9 cellular contexts compared by ENCODE assay signal in genomic region chr19:47158367-47158791, GRCh38. TPM values are rescaled to one million over a fixed set of nuclear protein-coding genes. Genes with fewer than 3 reads are reported as not detected.
DNase-seq lines count a peak whose midpoint lies in the region; ATAC-seq and TF ChIP-seq lines count a peak whose summit lies in the region.
"Had no signal": no experiment of that assay in that cellular context is flagged by ENCODE, and none has a peak within 500 bp of the region (broad histone marks: within the 10 kb centered on the region; RNA-seq: fewer than 3 reads in every experiment).

No MANE protein-coding gene starts in this region.

- peaks cover 34 to 47% of the 10 kb centered on the region in 2 donors for H3K4me1 Mint-ChIP-seq in natural killer cell

- peak overlapping the region; percentile 76 for H3K4me3 Mint-ChIP-seq in natural killer cell

- CTCF ChIA-PET in A673 (lab: Charles Lee) (interaction anchor here (0.5 kb wide), 1 partner anchor 353 kb away, joined by 3 read pairs; no protein-coding TSS in a partner anchor), PC-9 (lab: Charles Lee) (interaction anchor here (0.5 to 1.7 kb wide), 4 partner anchors 10 to 459 kb away, joined by 3 to 6 read pairs (median 4); no protein-coding TSS in a partner anchor)

- peaks cover 6% of the 10 kb centered on the region; the same call in 1 of the 2 replicates for H4K20me1 ChIP-seq in PC-9 (ENCODE audit: insufficient read depth)

- no peak for ATAC-seq in natural killer cell
- ATAC-seq in HG03280 (IDR thresholded peaks at IDR 0.05; ENCODE audit: unreplicated experiment), result no peak
- ATAC-seq in HG02678 (IDR thresholded peaks at IDR 0.05; ENCODE audit: unreplicated experiment), result no peak

- H3K36me3 ChIP-seq in A673 (ENCODE audit: insufficient read depth, low read length, poor library complexity, severe bottlenecking), result peaks cover 86% of the 10 kb centered on the region
- H3K36me3 ChIP-seq in PC-9 (ENCODE audit: low read depth), result peaks cover 38% of the 10 kb centered on the region
- H3K36me3 ChIP-seq in effector memory CD4-positive, alpha-beta T cell (ENCODE audit: control insufficient read depth, insufficient read depth, low read length), result peaks cover 4% of the 10 kb centered on the region

- peaks cover 6% of the 10 kb centered on the region for H3K4me1 ChIP-seq in A673 (ENCODE audit: insufficient read depth, low read length, poor library complexity, severe bottlenecking)
- H3K4me1 ChIP-seq in PC-9 (replicated peaks; ENCODE audit: insufficient read depth), result peaks cover 48% of the 10 kb centered on the region
- peaks cover 52% of the 10 kb centered on the region for H3K4me1 ChIP-seq in effector memory CD4-positive, alpha-beta T cell (ENCODE audit: control insufficient read depth, insufficient read depth, low read length, poor library complexity, severe bottlenecking)

- peak overlapping the region; percentile 89 to 93 for H3K27ac Mint-ChIP-seq in natural killer cell

- no peaks in the 10 kb centered on the region for H3K9me2 ChIP-seq in PC-9 (ENCODE audit: insufficient read depth)

- H2AFZ ChIP-seq in PC-9, result no peak overlapping the region

- DNase-seq in A673 (ENCODE audit: low spot score) (no peak), PC-9 (peak in 1 of 2 experiments; percentile 26), natural killer cell (no peak), 8988T (no peak), C1 segment of cervical spinal cord (lab: John Stamatoyannopoulos, UW) (no peak)
- DNase-seq in effector memory CD4-positive, alpha-beta T cell, result no peak
- DNase-seq: occipital lobe had no signal

- TF ChIP-seq CTCF in A673 (conservative IDR thresholded peaks at IDR 0.05; ENCODE audit: low read depth, low read length) (no peak), PC-9 (conservative IDR thresholded peaks at IDR 0.05) (no peak), natural killer cell (IDR thresholded peaks at IDR 0.05) (no peak)

- H3K9me3 ChIP-seq in A673 (ENCODE audit: low read depth, low read length, poor library complexity, severe bottlenecking) (no peaks in the 10 kb centered on the region), PC-9 (ENCODE audit: insufficient read depth, low read depth) (no peaks in the 10 kb centered on the region)
- H3K9me3 ChIP-seq in effector memory CD4-positive, alpha-beta T cell (ENCODE audit: control insufficient read depth, low read length), result no peaks in the 10 kb centered on the region

- BruUV-seq in A673 (replicated peaks; lab: Mats Ljungman, UMichigan) (no TSS peak), PC-9 (replicated peaks; lab: Mats Ljungman, UMichigan) (no TSS peak)

- H3K27me3 Mint-ChIP-seq in natural killer cell (ENCODE audit: low read depth in 2 of 2), result no peaks in the 10 kb centered on the region

- intact Hi-C loops in A673 (cut with micrococcal nuclease; ENCODE audit: unreplicated experiment) (loop anchor here (10.0 kb wide), 1 partner anchor 86 kb away; no protein-coding TSS in a partner anchor), PC-9 (cut with micrococcal nuclease; ENCODE audit: unreplicated experiment) (loop anchor here (10.0 kb wide), 1 partner anchor 356 kb away; the partner anchor contains the start of gene NAPA), natural killer cell (cut with micrococcal nuclease) (loop anchor here (5.0 kb wide), 2 partner anchors 34 to 69 kb away; no protein-coding TSS in a partner anchor)

- H3K79me2 ChIP-seq in PC-9 (ENCODE audit: low read depth), result peaks cover 58% of the 10 kb centered on the region

- POLR2A ChIA-PET in A673 (lab: Charles Lee; ENCODE audit: low non-redundant PET) (no interaction called here), PC-9 (lab: Charles Lee; ENCODE audit: unreplicated experiment) (interaction anchor here (0.7 kb wide), 1 partner anchor 74 kb away, joined by 5 read pairs; no protein-coding TSS in a partner anchor)

- H3K27me3 ChIP-seq in A673 (replicated peaks; ENCODE audit: insufficient read depth, low read depth, low read length, poor library complexity) (no peaks in the 10 kb centered on the region), PC-9 (ENCODE audit: insufficient read depth, low read depth) (no peaks in the 10 kb centered on the region)
- H3K27me3 ChIP-seq in effector memory CD4-positive, alpha-beta T cell (replicated peaks; ENCODE audit: control insufficient read depth, insufficient read depth, low read length, poor library complexity, severe bottlenecking), result no peaks in the 10 kb centered on the region

- no peaks in the 10 kb centered on the region for H3K36me3 Mint-ChIP-seq in natural killer cell

- H3K4me3 ChIP-seq in A673 (ENCODE audit: low read depth, low read length, poor library complexity, severe bottlenecking) (no peak overlapping the region), PC-9 (no peak overlapping the region)
- peak overlapping the region; percentile 43 for H3K4me3 ChIP-seq in effector memory CD4-positive, alpha-beta T cell (ENCODE audit: insufficient read depth, low read depth, low read length, poor library complexity, severe bottlenecking)

- peaks cover 55% of the 10 kb centered on the region for H3F3A ChIP-seq in PC-9 (ENCODE audit: insufficient read depth, low read depth)

- no peaks in the 10 kb centered on the region for H3K9me3 Mint-ChIP-seq in natural killer cell

- peak overlapping the region; percentile 60 for H3K4me2 ChIP-seq in PC-9

- H3K27ac ChIP-seq in A673 (ENCODE audit: low read depth, low read length, poor library complexity, severe bottlenecking) (peak overlapping the region; percentile 20), PC-9 (peak overlapping the region; percentile 78)
- H3K27ac ChIP-seq in effector memory CD4-positive, alpha-beta T cell (ENCODE audit: insufficient read depth, low read length, poor library complexity, severe bottlenecking), result peak overlapping the region; percentile 69

RNA-seq across cellular contexts. Expression of gene SAE1, which starts 27.7 kb away (rescaled TPM):
- total RNA-seq in A673 (2021) (302 and 314 TPM in 2 replicates), PC-9 (2021) (133 and 148 TPM in 2 replicates), natural killer cell (10 to 100 TPM; 42.5 to 49.3 (median 46.0) TPM)

RNA-seq across cellular contexts. Expression of gene ZC3H4, which starts 44.8 kb away (rescaled TPM):
- total RNA-seq in A673 (2021) (94.4 and 94.8 TPM in 2 replicates), PC-9 (2021) (41.6 and 51.9 TPM in 2 replicates), natural killer cell (10 to 100 TPM; 71.2 to 75.3 (median 73.3) TPM)

Comparison
In these comparisons a context has a peak if more than half of its experiments do, and no peak if none do; other contexts are left out.
1. H3K27ac ChIP-seq: peak in every context shown above with its lines; median percentile 78 in PC-9; 69 in effector memory CD4-positive, alpha-beta T cell; 20 in A673.